ENCODE assay signal across 8 cellular contexts in the genomic region with DNA sequence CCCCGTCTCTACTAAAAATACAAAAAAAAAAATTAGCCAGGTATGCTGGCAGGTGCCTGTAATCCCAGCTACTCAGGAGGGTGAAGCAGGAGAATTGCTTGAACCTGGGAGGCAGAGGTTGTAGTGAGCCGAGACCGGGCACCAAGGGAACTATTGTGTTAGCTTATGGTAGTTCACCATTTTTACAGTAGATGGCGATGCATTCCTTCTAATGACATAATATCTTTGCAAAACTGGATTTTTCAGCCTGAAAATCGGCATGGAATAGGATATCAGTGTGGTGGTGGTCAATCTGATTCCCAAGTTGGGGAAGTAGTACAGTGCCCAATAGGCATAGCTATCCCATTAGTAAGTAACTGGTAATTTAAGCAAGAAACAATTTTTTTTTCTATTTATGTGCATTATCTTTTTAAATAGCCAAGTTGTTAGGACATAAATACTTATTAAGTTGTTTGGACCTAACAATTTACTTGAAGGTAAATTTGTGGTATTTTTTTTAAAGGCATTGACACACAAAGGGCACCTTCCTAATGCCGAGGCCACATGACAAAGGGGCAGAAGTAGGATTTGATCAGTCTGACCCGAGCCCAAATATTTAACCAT. TPM values are rescaled to one million over a fixed set of nuclear protein-coding genes. Genes with fewer than 3 reads are reported as not detected.
DNase-seq lines count a peak whose midpoint lies in the region; ATAC-seq and TF ChIP-seq lines count a peak whose summit lies in the region.

No MANE protein-coding gene starts in this region.

- H3K4me3 Mint-ChIP-seq in endothelial cell (ENCODE audit: unreplicated experiment): no peak overlapping the region

- no peaks in the 10 kb centered on the region for H3K36me3 ChIP-seq in mucosa of descending colon (ENCODE audit: low read depth)

- peak; percentile 23 for DNase-seq in stimulated activated CD4-positive, alpha-beta T cell treated with anti-CD3 and anti-CD28 coated beads, Interleukin-4, amount 100 ng/mL, for 1 hour
- DNase-seq in stimulated activated CD4-positive, alpha-beta T cell treated with anti-CD3 and anti-CD28 coated beads, Interleukin-1b, Interleukin-23, amount 100 ng/mL, for 48 hours: no peak
- DNase-seq in LHCN-M2 (ENCODE audit: low read depth) (peak; percentile 65), RPMI7951 (ENCODE audit: low read depth) (peak; percentile 58), endothelial cell (ENCODE audit: low spot score) (peak; percentile 48), mucosa of descending colon (peak in 1 of 3 donors; percentile 59)

- no peaks in the 10 kb centered on the region for H3K36me3 Mint-ChIP-seq in endothelial cell (ENCODE audit: low read depth, unreplicated experiment)

- no peaks in the 10 kb centered on the region for H3K27me3 Mint-ChIP-seq in endothelial cell (ENCODE audit: unreplicated experiment)

- peaks cover 4% of the 10 kb centered on the region for H3K4me1 Mint-ChIP-seq in endothelial cell (ENCODE audit: unreplicated experiment)

- no peaks in the 10 kb centered on the region for H3K9me3 ChIP-seq in mucosa of descending colon

- no peak overlapping the region for H3K27ac Mint-ChIP-seq in endothelial cell (ENCODE audit: unreplicated experiment)

- TF ChIP-seq CTCF in endothelial cell (IDR thresholded peaks at IDR 0.05; ENCODE audit: unreplicated experiment): peak; percentile 80
- TF ChIP-seq CTCF in mucosa of descending colon (IDR thresholded peaks at IDR 0.05): peak; percentile 32

- H3K9me3 Mint-ChIP-seq in endothelial cell (ENCODE audit: unreplicated experiment): no peaks in the 10 kb centered on the region

- no peaks in the 10 kb centered on the region for H3K4me1 ChIP-seq in mucosa of descending colon (ENCODE audit: low read depth)

- intact Hi-C loops in mucosa of descending colon (cut with DNase I, micrococcal nuclease): loop anchor here (1.0 to 2.0 kb wide), 2 partner anchors 31 to 34 kb away; no protein-coding TSS in a partner anchor

- ATAC-seq in mucosa of descending colon (peak; percentile 76), GM18858 (IDR thresholded peaks at IDR 0.05; ENCODE audit: unreplicated experiment) (no peak), GM19397 (IDR thresholded peaks at IDR 0.05; ENCODE audit: unreplicated experiment) (no peak)

- H3K4me3 ChIP-seq in mucosa of descending colon: no peak overlapping the region

RNA-seq across cellular contexts. Expression of gene IMPDH1, which starts 17.6 kb away (rescaled TPM):
- total RNA-seq in LHCN-M2 (2014; rRNA removed): 53.5 and 53.7 TPM in 2 replicates
- polyA plus RNA-seq in LHCN-M2 (2012): 44.6 TPM
- total RNA-seq in RPMI7951 (2014; rRNA removed; shearing (Covaris generic)): 63.2 and 75.8 TPM in 2 replicates
- 7.5 TPM for total RNA-seq in endothelial cell (ENCODE audit: unreplicated experiment)
- 10 to 100 TPM; 21.3 to 37.0 (median 35.5) TPM for total RNA-seq in mucosa of descending colon

RNA-seq across cellular contexts. Expression of gene HILPDA, which starts 28.3 kb away (rescaled TPM):
- 20.6 and 22.1 TPM in 2 replicates for total RNA-seq in LHCN-M2 (2014; rRNA removed)
- 31.3 TPM for polyA plus RNA-seq in LHCN-M2 (2012)
- total RNA-seq in RPMI7951 (2014; rRNA removed; shearing (Covaris generic)): 18.7 and 29.1 TPM in 2 replicates
- 13.1 TPM for total RNA-seq in endothelial cell (ENCODE audit: unreplicated experiment)
- total RNA-seq in mucosa of descending colon: 1 to 10 TPM; 5.8 to 9.8 (median 6.6) TPM

RNA-seq across cellular contexts. Expression of gene METTL2B, which starts 49.2 kb away (rescaled TPM):
- 49.5 and 62.6 TPM in 2 replicates for total RNA-seq in LHCN-M2 (2014; rRNA removed)
- 18.8 TPM for polyA plus RNA-seq in LHCN-M2 (2012)
- total RNA-seq in RPMI7951 (2014; rRNA removed; shearing (Covaris generic)): 29.2 and 30.8 TPM in 2 replicates
- 26.9 TPM for total RNA-seq in endothelial cell (ENCODE audit: unreplicated experiment)
- total RNA-seq in mucosa of descending colon: 10 to 100 TPM; 24.1 to 29.4 (median 28.4) TPM
